1 cellular context compared by ENCODE assay signal in the genomic region with DNA sequence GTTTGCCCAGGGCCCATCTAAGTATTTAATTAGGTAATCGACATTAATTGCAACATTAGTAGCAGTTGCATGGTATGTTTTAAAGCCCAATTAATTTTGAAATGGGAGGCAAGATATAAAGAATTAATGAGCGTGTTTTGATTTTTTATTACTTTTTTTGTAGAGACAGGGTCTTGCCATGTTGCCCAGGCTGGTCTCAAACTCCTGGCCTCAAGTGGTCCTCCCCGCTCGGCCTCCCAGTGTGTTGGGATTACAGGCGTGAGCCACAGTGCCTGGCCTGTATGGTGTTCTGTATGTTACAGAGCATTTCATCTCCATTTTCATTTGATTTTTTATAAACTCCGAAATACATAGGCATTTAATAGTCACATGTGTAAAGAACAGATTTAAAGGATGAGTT.
TF ChIP-seq lines count a peak whose summit lies in the region.

No MANE protein-coding gene starts in this region.

TF ChIP-seq in HCT116, 20 proteins besides CTCF, POLR2A, EP300 and RAD21 (continued from another document):
- TF ChIP-seq, protein P1, sequence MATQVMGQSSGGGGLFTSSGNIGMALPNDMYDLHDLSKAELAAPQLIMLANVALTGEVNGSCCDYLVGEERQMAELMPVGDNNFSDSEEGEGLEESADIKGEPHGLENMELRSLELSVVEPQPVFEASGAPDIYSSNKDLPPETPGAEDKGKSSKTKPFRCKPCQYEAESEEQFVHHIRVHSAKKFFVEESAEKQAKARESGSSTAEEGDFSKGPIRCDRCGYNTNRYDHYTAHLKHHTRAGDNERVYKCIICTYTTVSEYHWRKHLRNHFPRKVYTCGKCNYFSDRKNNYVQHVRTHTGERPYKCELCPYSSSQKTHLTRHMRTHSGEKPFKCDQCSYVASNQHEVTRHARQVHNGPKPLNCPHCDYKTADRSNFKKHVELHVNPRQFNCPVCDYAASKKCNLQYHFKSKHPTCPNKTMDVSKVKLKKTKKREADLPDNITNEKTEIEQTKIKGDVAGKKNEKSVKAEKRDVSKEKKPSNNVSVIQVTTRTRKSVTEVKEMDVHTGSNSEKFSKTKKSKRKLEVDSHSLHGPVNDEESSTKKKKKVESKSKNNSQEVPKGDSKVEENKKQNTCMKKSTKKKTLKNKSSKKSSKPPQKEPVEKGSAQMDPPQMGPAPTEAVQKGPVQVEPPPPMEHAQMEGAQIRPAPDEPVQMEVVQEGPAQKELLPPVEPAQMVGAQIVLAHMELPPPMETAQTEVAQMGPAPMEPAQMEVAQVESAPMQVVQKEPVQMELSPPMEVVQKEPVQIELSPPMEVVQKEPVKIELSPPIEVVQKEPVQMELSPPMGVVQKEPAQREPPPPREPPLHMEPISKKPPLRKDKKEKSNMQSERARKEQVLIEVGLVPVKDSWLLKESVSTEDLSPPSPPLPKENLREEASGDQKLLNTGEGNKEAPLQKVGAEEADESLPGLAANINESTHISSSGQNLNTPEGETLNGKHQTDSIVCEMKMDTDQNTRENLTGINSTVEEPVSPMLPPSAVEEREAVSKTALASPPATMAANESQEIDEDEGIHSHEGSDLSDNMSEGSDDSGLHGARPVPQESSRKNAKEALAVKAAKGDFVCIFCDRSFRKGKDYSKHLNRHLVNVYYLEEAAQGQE (IDR thresholded peaks at IDR 0.05; ENCODE audit: low read depth) = no peak
- TF ChIP-seq YY1 (IDR thresholded peaks at IDR 0.05; ENCODE audit: extremely low read depth, insufficient replicate concordance, low read depth, low read length) (no peak), SRF (IDR thresholded peaks at IDR 0.05; ENCODE audit: low read depth) (no peak)
